11 cellular contexts compared by ENCODE assay signal in the genomic region with DNA sequence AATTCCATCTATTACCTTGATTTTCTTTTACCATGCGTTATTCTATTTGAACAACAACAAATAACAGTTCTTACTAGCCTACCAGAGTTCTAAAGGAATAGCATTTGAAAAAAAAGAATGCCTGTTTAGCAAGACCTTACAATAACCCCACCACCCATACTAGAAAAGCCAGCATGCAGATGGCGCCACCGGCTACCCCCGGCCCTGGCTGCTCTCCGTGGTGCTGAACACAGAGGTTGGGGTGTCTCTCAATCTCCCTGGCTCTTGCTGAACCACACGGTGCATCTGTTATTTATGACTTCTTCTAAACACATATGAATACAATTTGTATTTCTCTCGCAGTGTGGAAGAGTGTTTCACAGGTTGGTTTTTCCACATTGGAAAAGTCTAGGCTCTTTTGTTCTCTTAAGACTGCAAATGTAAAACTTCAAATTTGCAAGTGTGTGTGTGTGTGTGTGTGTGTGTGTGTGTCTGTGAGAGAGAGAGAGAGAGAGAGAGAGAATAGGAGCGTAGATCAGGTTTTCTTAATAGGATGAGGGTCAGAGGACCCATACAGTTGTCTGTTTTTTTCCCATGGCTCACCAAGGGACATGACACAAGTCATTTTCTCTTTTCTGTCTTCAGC. TPM values are rescaled to one million over a fixed set of nuclear protein-coding genes. Genes with fewer than 3 reads are reported as not detected.
DNase-seq lines count a peak whose midpoint lies in the region; ATAC-seq and TF ChIP-seq lines count a peak whose summit lies in the region.
"Had no signal": no experiment of that assay in that cellular context is flagged by ENCODE, and none has a peak within 500 bp of the region (broad histone marks: within the 10 kb centered on the region; RNA-seq: fewer than 3 reads in every experiment).

No MANE protein-coding gene starts in this region.

- H3K4me1 Mint-ChIP-seq in glutamatergic neuron (ENCODE audit: low read depth, unreplicated experiment), result peaks cover 25% of the 10 kb centered on the region
- H3K4me1 Mint-ChIP-seq: naive B cell had no signal

- CTCF ChIA-PET in AG04450 (lab: Charles Lee), result no interaction called here
- CTCF ChIA-PET in GM10248 (lab: Yijun Ruan, JAX), result no interaction called here

- H3K4me3 Mint-ChIP-seq in glutamatergic neuron (ENCODE audit: unreplicated experiment), result peak overlapping the region; percentile 23

- H3K36me3 Mint-ChIP-seq in glutamatergic neuron (ENCODE audit: unreplicated experiment), result peaks cover 6% of the 10 kb centered on the region

- no peak overlapping the region for H3K4me3 ChIP-seq in AG04450 (ENCODE audit: low read depth, low read length)

- TF ChIP-seq CTCF in AG04450 (IDR thresholded peaks at IDR 0.05; ENCODE audit: low read depth, low read length) (peak; percentile 11; the same call in 1 of the 2 replicates), GM12872 (IDR thresholded peaks at IDR 0.05; ENCODE audit: insufficient read depth, low read depth, low read length) (0 out of 3 replicates have a peak, but pooled peaks have one; percentile 13), glutamatergic neuron (IDR thresholded peaks at IDR 0.05; ENCODE audit: partially characterized antibody, unreplicated experiment) (no peak), GM10248 (IDR thresholded peaks at IDR 0.05; ENCODE audit: control extremely low read depth, extremely low read depth, low read depth, missing control alignments) (no peak)

- peaks cover 3% of the 10 kb centered on the region for H3K27me3 Mint-ChIP-seq in glutamatergic neuron (ENCODE audit: unreplicated experiment)

- DNase-seq in AG04450 (ENCODE audit: low read depth, low spot score) (no peak), OCI-M1 (lab: John Stamatoyannopoulos, UW) (peak; percentile 37), glutamatergic neuron (no peak), NCI-H2081 (lab: John Stamatoyannopoulos, UW) (no peak), GM10248 (ENCODE audit: extremely low spot score) (no peak)
- DNase-seq in activated CD4-positive, CD25-positive, alpha-beta regulatory T cell (lab: John Stamatoyannopoulos, UW), result no peak
- DNase-seq: COR-L47, naive B cell, NCI-H1417 had no signal

- no peak for ATAC-seq in GM18873 (IDR thresholded peaks at IDR 0.05; ENCODE audit: low FRiP score, unreplicated experiment)

- H3K9me3 ChIP-seq in AG04450 (ENCODE audit: control insufficient read depth, insufficient read depth, low read length), result no peaks in the 10 kb centered on the region

- H3K27ac Mint-ChIP-seq in glutamatergic neuron (ENCODE audit: unreplicated experiment), result peak overlapping the region; percentile 23
- H3K27ac Mint-ChIP-seq: naive B cell had no signal

- POLR2A ChIA-PET in AG04450 (lab: Yijun Ruan, JAX) (no interaction called here), GM10248 (lab: Yijun Ruan, JAX) (no interaction called here)

- no peaks in the 10 kb centered on the region for H3K27me3 ChIP-seq in AG04450 (ENCODE audit: control insufficient read depth, insufficient read depth, low read length)

- no peak overlapping the region for H3K27ac ChIP-seq in AG04450 (ENCODE audit: low read depth, low read length)

- no peaks in the 10 kb centered on the region for H3K9me3 Mint-ChIP-seq in glutamatergic neuron (ENCODE audit: unreplicated experiment)

RNA-seq across cellular contexts. Expression of gene GRIK3, which starts 13.6 kb away (rescaled TPM):
- not detected in 2 replicates for polyA plus RNA-seq in AG04450 (2011; rRNA removed)
- polyA minus RNA-seq in AG04450 (2011; rRNA and poly(A)+ RNA removed), result not detected in 2 replicates
- 60.1 TPM for total RNA-seq in glutamatergic neuron (ENCODE audit: unreplicated experiment)

Comparison
In these comparisons a context has a peak if more than half of its experiments do, and no peak if none do; other contexts are left out.
1. CTCF ChIP-seq: peak in AG04450 (single experiment) and GM12872 (single experiment); none in glutamatergic neuron (single experiment) and GM10248 (single experiment).